ENCODE assay signal across 11 cellular contexts in genomic region chr3:124779751-124780191, GRCh38. TPM values are rescaled to one million over a fixed set of nuclear protein-coding genes. Genes with fewer than 3 reads are reported as not detected.
DNase-seq lines count a peak whose midpoint lies in the region; ATAC-seq and TF ChIP-seq lines count a peak whose summit lies in the region.
"Had no signal": no experiment of that assay in that cellular context is flagged by ENCODE, and none has a peak within 500 bp of the region (broad histone marks: within the 10 kb centered on the region; RNA-seq: fewer than 3 reads in every experiment).

No MANE protein-coding gene starts in this region.

- H3K4me3 Mint-ChIP-seq in nephron = no peak overlapping the region
- H3K4me3 Mint-ChIP-seq: natural killer cell treated with Interleukin-12 subunit alpha and Interleukin-12 subunit beta and Interleukin-15 and Interleukin-18, amount 100 ng/mL, for 72 hours had no signal

- ATAC-seq in GM21381 (IDR thresholded peaks at IDR 0.05; ENCODE audit: unreplicated experiment) = no peak
- ATAC-seq in GM18909 (IDR thresholded peaks at IDR 0.05; ENCODE audit: poor library complexity, unreplicated experiment) = no peak
- ATAC-seq in GM19395 (IDR thresholded peaks at IDR 0.05; ENCODE audit: unreplicated experiment) = no peak
- ATAC-seq: natural killer cell treated with Interleukin-12 subunit alpha and Interleukin-12 subunit beta and Interleukin-15 and Interleukin-18, amount 100 ng/mL, for 72 hours had no signal

- no peak overlapping the region for H3K4me2 ChIP-seq in fibroblast of lung (ENCODE audit: extremely low read depth, insufficient read depth, low read length)

- H3K4me3 ChIP-seq in fibroblast of lung (replicated peaks in 1 of 4; ENCODE audit: control extremely low read depth in 1 of 4, insufficient read depth in 1 of 4, low read depth in 3 of 4, low read length in 4 of 4) (no peak overlapping the region), testis (no peak overlapping the region)

- peak overlapping the region; percentile 10 to 87 (median 82) for H3K27ac Mint-ChIP-seq in nephron
- H3K27ac Mint-ChIP-seq: natural killer cell treated with Interleukin-12 subunit alpha and Interleukin-12 subunit beta and Interleukin-15 and Interleukin-18, amount 100 ng/mL, for 72 hours had no signal

- peak; percentile 81 for DNase-seq in RPMI7951 (ENCODE audit: low read depth)
- no peak for DNase-seq in fibroblast of lung (ENCODE audit: low read depth in 2 of 2)
- no peak for DNase-seq in testis
- no peak for DNase-seq in SIG-M5 treated with dmso at 0.1 percent for 504 hours (lab: John Stamatoyannopoulos, UW; ENCODE audit: unreplicated experiment)
- DNase-seq: activated CD4-positive, CD25-positive, alpha-beta regulatory T cell; NCI-H524 had no signal

- no peak for TF ChIP-seq POLR2A in testis (IDR thresholded peaks at IDR 0.05)

- H2AFZ ChIP-seq in fibroblast of lung (ENCODE audit: low read length) = no peak overlapping the region

- no peaks in the 10 kb centered on the region for H3K36me3 ChIP-seq in fibroblast of lung (ENCODE audit: control insufficient read depth, insufficient read depth, low read length)
- H3K36me3 ChIP-seq in testis (ENCODE audit: low read depth, missing control alignments) = no peaks in the 10 kb centered on the region

- no peak overlapping the region for H3K9ac ChIP-seq in fibroblast of lung (ENCODE audit: insufficient read depth, low read length)

- H3K27me3 ChIP-seq in fibroblast of lung (ENCODE audit: control insufficient read depth, insufficient read depth, low read length) (no peaks in the 10 kb centered on the region), testis (no peaks in the 10 kb centered on the region)

- WGBS in testis, 2 donors = 68 to 93% methylated on average over 3 to 9 of the region's 9 CpGs

- peaks cover 8% of the 10 kb centered on the region for H3K27me3 Mint-ChIP-seq in nephron (ENCODE audit: low read depth)

- H3K79me2 ChIP-seq in fibroblast of lung (ENCODE audit: control insufficient read depth, insufficient read depth, low read length) = no peaks in the 10 kb centered on the region

- peaks cover 26% of the 10 kb centered on the region for H3K4me1 ChIP-seq in fibroblast of lung (ENCODE audit: control insufficient read depth, extremely low read depth, insufficient read depth, low read length)
- peaks cover 34% of the 10 kb centered on the region for H3K4me1 ChIP-seq in testis

- no peaks in the 10 kb centered on the region for H4K20me1 ChIP-seq in fibroblast of lung (ENCODE audit: control insufficient read depth, extremely low read depth, insufficient read depth, low read length)

- no peaks in the 10 kb centered on the region for H3K36me3 Mint-ChIP-seq in nephron (ENCODE audit: low read depth)
- H3K36me3 Mint-ChIP-seq: natural killer cell treated with Interleukin-12 subunit alpha and Interleukin-12 subunit beta and Interleukin-15 and Interleukin-18, amount 100 ng/mL, for 72 hours had no signal

- TF ChIP-seq CTCF in fibroblast of lung (conservative IDR thresholded peaks at IDR 0.05 in 1 of 2, IDR thresholded peaks at IDR 0.05 in 1 of 2; ENCODE audit: low read depth in 1 of 2, low read length in 2 of 2) = no peak
- no peak for TF ChIP-seq CTCF in nephron (IDR thresholded peaks at IDR 0.05; ENCODE audit: unreplicated experiment in 3 of 3)
- TF ChIP-seq CTCF in testis (IDR thresholded peaks at IDR 0.05) = no peak

- intact Hi-C loops in testis (cut with DNase I; ENCODE audit: low total_unique reads) = loop anchor here (10.0 kb wide), 1 partner anchor 115 kb away; no protein-coding TSS in a partner anchor

- H3K9me3 Mint-ChIP-seq in nephron = no peaks in the 10 kb centered on the region
- H3K9me3 Mint-ChIP-seq: natural killer cell treated with Interleukin-12 subunit alpha and Interleukin-12 subunit beta and Interleukin-15 and Interleukin-18, amount 100 ng/mL, for 72 hours had no signal

- peak overlapping the region; percentile 76 for H3K27ac ChIP-seq in fibroblast of lung (ENCODE audit: insufficient read depth, low read length)
- peak overlapping the region; percentile 84 to 85 for H3K27ac ChIP-seq in testis

- peaks cover 79% of the 10 kb centered on the region for H3K4me1 Mint-ChIP-seq in nephron

- no peaks in the 10 kb centered on the region for H3K9me3 ChIP-seq in fibroblast of lung (ENCODE audit: control insufficient read depth, insufficient read depth, low read depth, low read length)
- H3K9me3 ChIP-seq in testis = no peaks in the 10 kb centered on the region

RNA-seq across cellular contexts. Expression of gene UMPS, which starts 49.5 kb away (rescaled TPM):
- 28.3 and 35.9 TPM in 2 replicates for total RNA-seq in RPMI7951 (2014; rRNA removed; shearing (Covaris generic))
- 21.6 and 23.1 TPM in 2 replicates for total RNA-seq in fibroblast of lung
- 25.0 and 34.3 TPM in 2 replicates for polyA plus RNA-seq in fibroblast of lung
- polyA plus RNA-seq in fibroblast of lung (2012) = 17.8 and 25.4 TPM in 2 replicates
- polyA minus RNA-seq in fibroblast of lung (ENCODE audit: low replicate concordance) = 7.5 and 10.1 TPM in 2 replicates
- total RNA-seq in testis = 10 to 100 TPM; 24.6 to 26.8 TPM
- 20.0 TPM for polyA plus RNA-seq in testis (ENCODE audit: insufficient read depth, low read depth, low replicate concordance)
